In genomic region chr4:609400-610050, GRCh38 we compare ENCODE assay signal across 18 cellular contexts. TPM values are rescaled to one million over a fixed set of nuclear protein-coding genes. Genes with fewer than 3 reads are reported as not detected.
DNase-seq lines count a peak whose midpoint lies in the region; ATAC-seq and TF ChIP-seq lines count a peak whose summit lies in the region.
"Had no signal": no experiment of that assay in that cellular context is flagged by ENCODE, and none has a peak within 500 bp of the region (broad histone marks: within the 10 kb centered on the region; RNA-seq: fewer than 3 reads in every experiment).

No MANE protein-coding gene starts in this region.

- H3K9me3 ChIP-seq in left lung (no peaks in the 10 kb centered on the region), thyroid gland (no peaks in the 10 kb centered on the region)

- no peaks in the 10 kb centered on the region for H3K36me3 ChIP-seq in left lung
- H3K36me3 ChIP-seq in thyroid gland: no peaks in the 10 kb centered on the region
- H3K36me3 ChIP-seq: BLaER1 had no signal

- no peaks in the 10 kb centered on the region for H3K4me1 ChIP-seq in left lung
- H3K4me1 ChIP-seq in thyroid gland: no peaks in the 10 kb centered on the region

- intact Hi-C loops in posterior vena cava (cut with DNase I): loop anchor here in 1 of 2 donors (5.0 kb wide), 1 partner anchor 1383 kb away; no protein-coding TSS in a partner anchor
- intact Hi-C loops in left lung (cut with DNase I): no loop called here
- intact Hi-C loops in thyroid gland (cut with DNase I): no loop called here

- peaks cover 6% of the 10 kb centered on the region for H3K27me3 Mint-ChIP-seq in WTC11 (ENCODE audit: low read depth)
- peaks cover 8% of the 10 kb centered on the region for H3K27me3 Mint-ChIP-seq in glutamatergic neuron (ENCODE audit: unreplicated experiment)

- H3K9me3 Mint-ChIP-seq in WTC11: peaks cover 4% of the 10 kb centered on the region; the same call in 1 of the 2 replicates
- H3K9me3 Mint-ChIP-seq in glutamatergic neuron (ENCODE audit: unreplicated experiment): peaks cover 12% of the 10 kb centered on the region

- TF ChIP-seq CTCF in WTC11 (IDR thresholded peaks at IDR 0.05) (no peak), glutamatergic neuron (IDR thresholded peaks at IDR 0.05; ENCODE audit: partially characterized antibody, unreplicated experiment) (no peak), left lung (IDR thresholded peaks at IDR 0.05) (no peak), thyroid gland (IDR thresholded peaks at IDR 0.05) (no peak)

- POLR2A ChIA-PET in WTC11 (lab: Charles Lee): no interaction called here

- ATAC-seq in WTC11: peak; percentile 69
- no peak for ATAC-seq in left lung
- ATAC-seq in HG03442 (IDR thresholded peaks at IDR 0.05; ENCODE audit: unreplicated experiment): no peak
- ATAC-seq: Right ventricle myocardium inferior had no signal

- DNase-seq in activated CD8-positive, alpha-beta memory T cell treated with anti-CD3 and anti-CD28 coated beads for 24 hours: peak; percentile 37
- no peak for DNase-seq in activated CD8-positive, alpha-beta memory T cell treated with anti-CD3 and anti-CD28 coated beads, Interleukin-2, amount 50 U/mL, for 4 hours
- DNase-seq in WTC11 (ENCODE audit: low spot score): no peak
- no peak for DNase-seq in glutamatergic neuron
- peak; percentile 71 for DNase-seq in posterior vena cava (ENCODE audit: low spot score)
- no peak for DNase-seq in left lung
- no peak for DNase-seq in thyroid gland
- DNase-seq: 8988T, HCEC 1CT, KG1, NCI-H187, NCI-H446 treated with DMSO at 0.1 percent for 48 hours had no signal

- no peak for TF ChIP-seq POLR2A in thyroid gland (IDR thresholded peaks at IDR 0.05)

- H3K27me3 ChIP-seq in left lung (peaks cover 0 to 46% of the 10 kb centered on the region in 2 donors), thyroid gland (no peaks in the 10 kb centered on the region)
- H3K27me3 ChIP-seq: BLaER1 had no signal

- no peak overlapping the region for H3K27ac ChIP-seq in left lung
- H3K27ac ChIP-seq in thyroid gland: no peak overlapping the region
- H3K27ac ChIP-seq: BLaER1, PC-9 had no signal

- no peak overlapping the region for H3K27ac Mint-ChIP-seq in WTC11
- H3K27ac Mint-ChIP-seq in glutamatergic neuron (ENCODE audit: unreplicated experiment): peak overlapping the region; percentile 49
- H3K27ac Mint-ChIP-seq: CD8-positive, alpha-beta memory T cell had no signal

- H3K4me3 ChIP-seq in left lung (no peak overlapping the region), thyroid gland (replicated peaks in 1 of 3) (no peak overlapping the region)
- H3K4me3 ChIP-seq: BLaER1, PC-9 had no signal

- 75 to 77% methylated on average over 8 of the region's 8 CpGs for WGBS in thyroid gland, 2 donors

- H3K36me3 Mint-ChIP-seq in WTC11 (no peaks in the 10 kb centered on the region), glutamatergic neuron (ENCODE audit: unreplicated experiment) (peaks cover 19% of the 10 kb centered on the region)

- H3K4me1 Mint-ChIP-seq in WTC11 (no peaks in the 10 kb centered on the region), glutamatergic neuron (ENCODE audit: low read depth, unreplicated experiment) (peaks cover 18% of the 10 kb centered on the region)

- H3K4me3 Mint-ChIP-seq in WTC11 (no peak overlapping the region), glutamatergic neuron (ENCODE audit: unreplicated experiment) (peak overlapping the region; percentile 35)
- H3K4me3 Mint-ChIP-seq: CD8-positive, alpha-beta memory T cell had no signal

- CTCF ChIA-PET in WTC11 (lab: Charles Lee): interaction anchor here (1.1 kb wide), 1 partner anchor 65 kb away, joined by 3 read pairs; the partner anchor contains the start of genes ATP5ME and MYL5

TF ChIP-seq in WTC11, 78 proteins besides CTCF, POLR2A, EP300 and RAD21 (continues in another document):
- no peak for TF ChIP-seq SMAD4 (CRISPR knock-in tag; IDR thresholded peaks at IDR 0.05)
- TF ChIP-seq CREM (CRISPR knock-in tag; IDR thresholded peaks at IDR 0.05): no peak
- TF ChIP-seq HMGA2 (CRISPR knock-in tag; IDR thresholded peaks at IDR 0.05): no peak
- no peak for TF ChIP-seq TEAD1 (CRISPR knock-in tag; IDR thresholded peaks at IDR 0.05)
- no peak for TF ChIP-seq ZNF121 (CRISPR knock-in tag; IDR thresholded peaks at IDR 0.05)
- TF ChIP-seq KAT7 (CRISPR knock-in tag; IDR thresholded peaks at IDR 0.05; ENCODE audit: borderline replicate concordance): no peak
- no peak for TF ChIP-seq STAT6 (CRISPR knock-in tag; conservative IDR thresholded peaks at IDR 0.05; ENCODE audit: low read depth)
- no peak for TF ChIP-seq OVOL2 (CRISPR knock-in tag; IDR thresholded peaks at IDR 0.05; ENCODE audit: borderline replicate concordance)
- no peak for TF ChIP-seq E2F4 (CRISPR knock-in tag; IDR thresholded peaks at IDR 0.05; ENCODE audit: borderline replicate concordance, low read depth)
- TF ChIP-seq GRHL2 (CRISPR knock-in tag; IDR thresholded peaks at IDR 0.05; ENCODE audit: insufficient replicate concordance, severe bottlenecking): no peak
- no peak for TF ChIP-seq E2F5 (CRISPR knock-in tag; IDR thresholded peaks at IDR 0.05)
- no peak for TF ChIP-seq JAZF1 (CRISPR knock-in tag; IDR thresholded peaks at IDR 0.05)
- no peak for TF ChIP-seq RELA (CRISPR knock-in tag; IDR thresholded peaks at IDR 0.05; ENCODE audit: borderline replicate concordance)
- no peak for TF ChIP-seq ZNF425 (CRISPR knock-in tag; conservative IDR thresholded peaks at IDR 0.05)
- no peak for TF ChIP-seq FOXP1 (CRISPR knock-in tag; IDR thresholded peaks at IDR 0.05; ENCODE audit: borderline replicate concordance)
- no peak for TF ChIP-seq GTF2I (CRISPR knock-in tag; conservative IDR thresholded peaks at IDR 0.05)
- TF ChIP-seq TCF7 (CRISPR knock-in tag; IDR thresholded peaks at IDR 0.05; ENCODE audit: low read depth): no peak
- TF ChIP-seq TEAD4 (CRISPR knock-in tag; IDR thresholded peaks at IDR 0.05): no peak

RNA-seq across cellular contexts. Expression of gene PDE6B, which starts 15.8 kb away (rescaled TPM):
- total RNA-seq in WTC11 (2021): 7.1 to 13.1 TPM (median 13.0 TPM) in 3 replicates
- 2.3 TPM for total RNA-seq in glutamatergic neuron (ENCODE audit: unreplicated experiment)
- total RNA-seq in posterior vena cava: 1 to 10 TPM; 1.4 to 3.7 TPM
- 10 to 100 TPM in 1 of 2 donors, 1 to 10 TPM in 1; 7.6 to 10.9 TPM for total RNA-seq in left lung
- total RNA-seq in thyroid gland: 10 to 100 TPM in 2 of 4 donors, 1 to 10 TPM in 2; 6.4 to 26.4 (median 14.4) TPM
- total RNA-seq: M059J had no signal

RNA-seq across cellular contexts. Expression of gene TMEM271, which starts 33.4 kb away (rescaled TPM):
- total RNA-seq in WTC11 (2021) (0.14 to 0.31 TPM (median 0.16 TPM) in 3 replicates), glutamatergic neuron (ENCODE audit: unreplicated experiment) (22.7 TPM), posterior vena cava (not detected), left lung (not detected), thyroid gland (not detected)
- total RNA-seq: CD8-positive, alpha-beta memory T cell; M059J; PC-9; Right ventricle myocardium inferior had no signal

Comparison
In these comparisons a context has a peak if more than half of its experiments do, and no peak if none do; other contexts are left out.
1. DNase-seq: peak in activated CD8-positive, alpha-beta memory T cell treated with anti-CD3 and anti-CD28 coated beads for 24 hours (single experiment) and posterior vena cava (single experiment); none in activated CD8-positive, alpha-beta memory T cell treated with anti-CD3 and anti-CD28 coated beads, Interleukin-2, amount 50 U/mL, for 4 hours (single experiment), WTC11 (single experiment), glutamatergic neuron (single experiment), left lung (0 of 2) and thyroid gland (0 of 2).
2. RNA of gene TMEM271, which starts 33.4 kb away (total RNA-seq): 22.7 TPM in glutamatergic neuron (single experiment); 0.14 to 0.31 TPM in WTC11, not detected in posterior vena cava, not detected in left lung and not detected in thyroid gland; every median in the first group is over 10 times any median in the second.